8 cellular contexts compared by ENCODE assay signal in genomic region chr6:155154158-155154830, GRCh38.
A peak's percentile ranks its signal among the peaks of the same experiment; 100 is the strongest.
DNase-seq lines count a peak whose midpoint lies in the region; ATAC-seq and TF ChIP-seq lines count a peak whose summit lies in the region.

No MANE protein-coding gene starts in this region.

- H3K9me3 Mint-ChIP-seq in activated naive CD8-positive, alpha-beta T cell treated with anti-CD3 and anti-CD28 coated beads, Interleukin-2, amount 10 ng/mL, durations not matched to agents 7 days and 5 days = peaks cover 1% of the 10 kb centered on the region
- no peaks in the 10 kb centered on the region for H3K9me3 Mint-ChIP-seq in nephron

- POLR2A ChIA-PET in activated naive CD8-positive, alpha-beta T cell treated with anti-CD3 and anti-CD28 coated beads, Interleukin-2, amount 10 ng/mL, durations not matched to agents 7 days and 5 days (lab: Charles Lee) = interaction anchor here (0.9 to 3.2 kb wide), 8 partner anchors 11 to 161 kb away, joined by 3 to 36 read pairs (median 4); no protein-coding TSS in a partner anchor

- no peaks in the 10 kb centered on the region for H3K36me3 Mint-ChIP-seq in activated naive CD8-positive, alpha-beta T cell treated with anti-CD3 and anti-CD28 coated beads, Interleukin-2, amount 10 ng/mL, durations not matched to agents 7 days and 5 days
- H3K36me3 Mint-ChIP-seq in nephron (ENCODE audit: low read depth) = peaks cover 3% of the 10 kb centered on the region

- peak overlapping the region; percentile 78 for H3K4me3 Mint-ChIP-seq in activated naive CD8-positive, alpha-beta T cell treated with anti-CD3 and anti-CD28 coated beads, Interleukin-2, amount 10 ng/mL, durations not matched to agents 7 days and 5 days
- no peak overlapping the region for H3K4me3 Mint-ChIP-seq in nephron

- H3K27me3 Mint-ChIP-seq in activated naive CD8-positive, alpha-beta T cell treated with anti-CD3 and anti-CD28 coated beads, Interleukin-2, amount 10 ng/mL, durations not matched to agents 7 days and 5 days = no peaks in the 10 kb centered on the region
- peaks cover 10% of the 10 kb centered on the region for H3K27me3 Mint-ChIP-seq in nephron (ENCODE audit: low read depth)

- peak overlapping the region; percentile 87 for H3K27ac Mint-ChIP-seq in activated naive CD8-positive, alpha-beta T cell treated with anti-CD3 and anti-CD28 coated beads, Interleukin-2, amount 10 ng/mL, durations not matched to agents 7 days and 5 days
- H3K27ac Mint-ChIP-seq in nephron = peak overlapping the region in 2 of 3 experiments; percentile 10 to 69

- no peak for TF ChIP-seq CTCF in nephron (IDR thresholded peaks at IDR 0.05; ENCODE audit: unreplicated experiment in 3 of 3)

- peaks cover 55% of the 10 kb centered on the region for H3K4me1 Mint-ChIP-seq in activated naive CD8-positive, alpha-beta T cell treated with anti-CD3 and anti-CD28 coated beads, Interleukin-2, amount 10 ng/mL, durations not matched to agents 7 days and 5 days
- H3K4me1 Mint-ChIP-seq in nephron = peaks cover 22% of the 10 kb centered on the region

- ATAC-seq in activated naive CD8-positive, alpha-beta T cell treated with anti-CD3 and anti-CD28 coated beads, Interleukin-2, amount 10 ng/mL, durations not matched to agents 7 days and 5 days (ENCODE audit: low read depth) = peak; percentile 79

- DNase-seq in NCI-H2171 treated with DMSO at 0.1 percent for 48 hours (lab: John Stamatoyannopoulos, UW) = peak; percentile 22
- no peak for DNase-seq in NCI-H2171 (lab: John Stamatoyannopoulos, UW)
- DNase-seq in NCI-H2081 treated with DMSO at 0.1 percent for 48 hours (lab: John Stamatoyannopoulos, UW) = peak; percentile 50
- peak; percentile 58 for DNase-seq in activated naive CD8-positive, alpha-beta T cell treated with anti-CD3 and anti-CD28 coated beads, Interleukin-2, amount 10 ng/mL, durations not matched to agents 7 days and 5 days
- no peak for DNase-seq in D341Med (ENCODE audit: low spot score)
- DNase-seq in NCI-H2196 treated with DMSO at 0.1 percent for 48 hours (lab: John Stamatoyannopoulos, UW; ENCODE audit: unreplicated experiment) = no peak
- no peak for DNase-seq in NAMALWA (ENCODE audit: low spot score)

Comparison
In these comparisons a context has a peak if more than half of its experiments do, and no peak if none do; other contexts are left out.
1. DNase-seq: peak in NCI-H2171 treated with DMSO at 0.1 percent for 48 hours (single experiment), NCI-H2081 treated with DMSO at 0.1 percent for 48 hours (single experiment) and activated naive CD8-positive, alpha-beta T cell treated with anti-CD3 and anti-CD28 coated beads, Interleukin-2, amount 10 ng/mL, durations not matched to agents 7 days and 5 days (single experiment); none in NCI-H2171 (single experiment), D341Med (single experiment), NCI-H2196 treated with DMSO at 0.1 percent for 48 hours (single experiment) and NAMALWA (single experiment).